Comparison of ENCODE assay signal across 7 cellular contexts in genomic region chr19:4909897-4910593, GRCh38. TPM values are rescaled to one million over a fixed set of nuclear protein-coding genes. Genes with fewer than 3 reads are reported as not detected.
DNase-seq lines count a peak whose midpoint lies in the region; ATAC-seq, FAIRE-seq and TF ChIP-seq lines count a peak whose summit lies in the region.

No MANE protein-coding gene starts in this region.

- ATAC-seq in GM18867 (IDR thresholded peaks at IDR 0.05; ENCODE audit: unreplicated experiment) (peak; percentile 78), HG03139 (IDR thresholded peaks at IDR 0.05; ENCODE audit: unreplicated experiment) (peak; percentile 72), WTC11 (peak; percentile 86)

- H3K79me2 ChIP-seq in smooth muscle cell (ENCODE audit: low read depth), result peaks cover 6% of the 10 kb centered on the region

- H3K9me3 ChIP-seq in smooth muscle cell (replicated peaks; ENCODE audit: low read depth), result no peaks in the 10 kb centered on the region

- WGBS in smooth muscle cell (ENCODE audit: low lambda C conversion rate), result 3% methylated on average over 48 of the region's 85 CpGs

- H3K36me3 ChIP-seq in bronchial epithelial cell (ENCODE audit: control insufficient read depth, insufficient read depth, low read length) (no peaks in the 10 kb centered on the region), smooth muscle cell (ENCODE audit: low read depth) (no peaks in the 10 kb centered on the region)

- H3K27me3 Mint-ChIP-seq in WTC11 (ENCODE audit: low read depth), result peaks cover 28% of the 10 kb centered on the region

- no peak overlapping the region for H3K27ac Mint-ChIP-seq in WTC11

- no peaks in the 10 kb centered on the region for H4K20me1 ChIP-seq in smooth muscle cell (ENCODE audit: low read depth)

- H3K9ac ChIP-seq in smooth muscle cell (ENCODE audit: low read depth), result peak overlapping the region; percentile 59

- peak overlapping the region; percentile 73 for H2AFZ ChIP-seq in smooth muscle cell (ENCODE audit: low read depth)

- TF ChIP-seq CTCF in WTC11 (IDR thresholded peaks at IDR 0.05) (no peak), bronchial epithelial cell (IDR thresholded peaks at IDR 0.05; ENCODE audit: insufficient read depth, low read length, severe bottlenecking) (no peak), smooth muscle cell (IDR thresholded peaks at IDR 0.05; ENCODE audit: borderline replicate concordance, insufficient read depth, poor library complexity, severe bottlenecking) (no peak)

- DNase-seq in NCI-H226 (peak; percentile 86), WTC11 (ENCODE audit: low spot score) (peak; percentile 92), bronchial epithelial cell (ENCODE audit: low read depth) (peak; percentile 63), inferior parietal cortex (ENCODE audit: extremely low spot score) (peak; percentile 89), smooth muscle cell (lab: John Stamatoyannopoulos, UW; ENCODE audit: unreplicated experiment) (peak; percentile 73)

- H3F3A ChIP-seq in smooth muscle cell (ENCODE audit: low read depth), result peaks cover 12% of the 10 kb centered on the region

- CTCF ChIA-PET in WTC11 (lab: Charles Lee), result interaction anchor here (0.6 to 4.7 kb wide), 7 partner anchors 10 to 99 kb away, joined by 3 to 64 read pairs (median 26); partner anchors contain the start of gene PLIN3

- peak overlapping the region; percentile 63 for H3K4me3 ChIP-seq in bronchial epithelial cell (ENCODE audit: low read depth, low read length)
- peak overlapping the region; percentile 82 for H3K4me3 ChIP-seq in smooth muscle cell

- no peaks in the 10 kb centered on the region for H3K9me3 Mint-ChIP-seq in WTC11

- peak overlapping the region; percentile 88 for H3K27ac ChIP-seq in smooth muscle cell (ENCODE audit: low read depth)

- peaks cover 22% of the 10 kb centered on the region for H3K4me1 Mint-ChIP-seq in WTC11

- H3K4me1 ChIP-seq in smooth muscle cell (ENCODE audit: low read depth), result peaks cover 19% of the 10 kb centered on the region

- peak overlapping the region; percentile 95 for H3K4me2 ChIP-seq in smooth muscle cell

- peak overlapping the region; percentile 77 for H3K4me3 Mint-ChIP-seq in WTC11

- peaks cover 8% of the 10 kb centered on the region; the same call in 1 of the 2 replicates for H3K36me3 Mint-ChIP-seq in WTC11

- POLR2A ChIA-PET in WTC11 (lab: Charles Lee), result interaction anchor here (0.6 kb wide), 1 partner anchor 47 kb away, joined by 4 read pairs; no protein-coding TSS in a partner anchor

- H3K27me3 ChIP-seq in bronchial epithelial cell (ENCODE audit: control insufficient read depth, insufficient read depth, low read length) (no peaks in the 10 kb centered on the region), smooth muscle cell (ENCODE audit: low read depth) (no peaks in the 10 kb centered on the region)

- no peak for FAIRE-seq in bronchial epithelial cell (lab: Jason Lieb, UNC)

TF ChIP-seq in WTC11, 78 proteins besides CTCF, POLR2A, EP300 and RAD21:
- TF ChIP-seq E2F4 (CRISPR knock-in tag; IDR thresholded peaks at IDR 0.05; ENCODE audit: borderline replicate concordance, low read depth), result peak; percentile 54; the same call in 1 of the 2 replicates
- peak; percentile 85 for TF ChIP-seq NFYB (CRISPR knock-in tag; conservative IDR thresholded peaks at IDR 0.05; ENCODE audit: low read depth)
- TF ChIP-seq, protein P1, sequence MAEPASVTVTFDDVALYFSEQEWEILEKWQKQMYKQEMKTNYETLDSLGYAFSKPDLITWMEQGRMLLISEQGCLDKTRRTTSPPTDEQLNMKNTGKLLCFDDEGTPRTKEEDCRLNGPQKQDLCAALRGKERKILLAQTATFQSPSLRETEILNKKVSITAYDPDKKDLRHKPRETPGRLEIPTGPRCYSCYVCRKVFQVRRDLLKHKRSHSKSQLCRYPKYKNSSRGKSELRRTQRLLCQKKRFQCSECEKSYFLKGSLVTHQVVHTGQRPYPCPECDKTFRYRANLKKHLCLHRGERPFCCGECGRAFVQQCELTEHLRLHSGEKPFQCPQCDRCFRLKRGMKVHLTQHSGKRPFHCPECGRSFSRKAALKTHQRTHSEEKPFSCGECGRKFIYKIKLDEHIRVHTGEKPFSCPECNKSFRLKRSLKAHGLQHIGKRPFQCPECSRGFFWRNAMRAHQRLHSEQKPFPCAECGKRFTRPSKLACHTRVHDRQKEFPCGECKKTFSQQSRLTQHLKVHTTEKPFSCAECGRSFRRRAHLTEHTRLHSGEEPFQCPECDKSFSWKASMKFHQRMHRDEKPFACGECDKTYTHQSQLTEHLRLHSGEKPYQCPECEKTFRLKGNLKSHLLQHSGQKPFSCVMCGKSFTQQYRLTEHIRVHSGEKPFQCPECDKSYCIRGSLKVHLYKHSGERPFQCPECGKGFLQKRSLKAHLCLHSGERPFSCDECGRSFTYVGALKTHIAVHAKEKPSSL (CRISPR knock-in tag; conservative IDR thresholded peaks at IDR 0.05), result no peak
- peak; percentile 53 for TF ChIP-seq SP1 (CRISPR knock-in tag; conservative IDR thresholded peaks at IDR 0.05)

RNA-seq across cellular contexts. Expression of gene UHRF1, which starts 0.7 kb away (rescaled TPM):
- total RNA-seq in WTC11 (2021), result 37.9 to 42.5 TPM (median 38.1 TPM) in 3 replicates
- total RNA-seq in bronchial epithelial cell, result 2.4 and 5.3 TPM in 2 replicates
- 11.3 and 16.9 TPM in 2 replicates for total RNA-seq in smooth muscle cell
- polyA plus RNA-seq in smooth muscle cell, result 22.7 and 27.2 TPM in 2 replicates

RNA-seq across cellular contexts. Expression of gene ARRDC5, which starts 7.3 kb away (rescaled TPM):
- total RNA-seq in WTC11 (2021) (not detected in 3 replicates), bronchial epithelial cell (not detected in 2 replicates), smooth muscle cell (not detected in 2 replicates)
- polyA plus RNA-seq in smooth muscle cell, result not detected in 2 replicates

RNA-seq across cellular contexts. Expression of gene PLIN3, which starts 42.6 kb away (rescaled TPM):
- 61.3 to 72.1 TPM (median 71.2 TPM) in 3 replicates for total RNA-seq in WTC11 (2021)
- 49.8 and 71.2 TPM in 2 replicates for total RNA-seq in bronchial epithelial cell
- total RNA-seq in smooth muscle cell, result 101 and 102 TPM in 2 replicates
- 176 and 202 TPM in 2 replicates for polyA plus RNA-seq in smooth muscle cell

RNA-seq across cellular contexts. Expression of gene KDM4B, which starts 58.9 kb away (rescaled TPM):
- total RNA-seq in WTC11 (2021), result 43.2 to 56.0 TPM (median 53.1 TPM) in 3 replicates
- total RNA-seq in bronchial epithelial cell, result 12.6 and 12.7 TPM in 2 replicates
- 24.6 and 27.9 TPM in 2 replicates for total RNA-seq in smooth muscle cell
- 32.3 and 45.1 TPM in 2 replicates for polyA plus RNA-seq in smooth muscle cell

Comparison
In these comparisons a context has a peak if more than half of its experiments do, and no peak if none do; other contexts are left out.
1. Peak in every context shown above with its lines: DNase-seq, ATAC-seq, H3K4me3 ChIP-seq and H3K27ac ChIP-seq.